Comparison of ENCODE assay signal across 8 cellular contexts in genomic region chr2:230668184-230668938, GRCh38. TPM values are rescaled to one million over a fixed set of nuclear protein-coding genes. Genes with fewer than 3 reads are reported as not detected.
DNase-seq lines count a peak whose midpoint lies in the region; ATAC-seq and TF ChIP-seq lines count a peak whose summit lies in the region.

No MANE protein-coding gene starts in this region.

- H3K4me3 ChIP-seq in GM06990 (replicated peaks; ENCODE audit: low read depth, low read length) (no peak overlapping the region), left ventricle myocardium inferior (no peak overlapping the region), HAP-1 (no peak overlapping the region)

- H3K4me1 ChIP-seq in left ventricle myocardium inferior (peaks cover 36% of the 10 kb centered on the region), HAP-1 (no peaks in the 10 kb centered on the region)

- H3K36me3 ChIP-seq in GM06990 (ENCODE audit: control insufficient read depth, insufficient read depth, low read length) (no peaks in the 10 kb centered on the region), left ventricle myocardium inferior (no peaks in the 10 kb centered on the region), HAP-1 (replicated peaks) (no peaks in the 10 kb centered on the region)

- no peaks in the 10 kb centered on the region for H3K9me3 Mint-ChIP-seq in T-helper 2 cell treated with Interferon-gamma antibody and Interleukin-4, amounts not matched to agents 5 μg/mL and 100 μg/mL, for 36 hours
- peaks cover 5% of the 10 kb centered on the region for H3K9me3 Mint-ChIP-seq in type B pancreatic cell

- peaks cover 70% of the 10 kb centered on the region for H3K4me1 Mint-ChIP-seq in T-helper 2 cell treated with Interferon-gamma antibody and Interleukin-4, amounts not matched to agents 5 μg/mL and 100 μg/mL, for 36 hours (ENCODE audit: low read depth)
- peaks cover 47% of the 10 kb centered on the region for H3K4me1 Mint-ChIP-seq in type B pancreatic cell (ENCODE audit: unreplicated experiment)

- H3K27me3 Mint-ChIP-seq in T-helper 2 cell treated with Interferon-gamma antibody and Interleukin-4, amounts not matched to agents 5 μg/mL and 100 μg/mL, for 36 hours (ENCODE audit: low read depth): no peaks in the 10 kb centered on the region
- H3K27me3 Mint-ChIP-seq in type B pancreatic cell: peaks cover 8% of the 10 kb centered on the region

- H3K27me3 ChIP-seq in GM06990 (replicated peaks; ENCODE audit: control insufficient read depth, insufficient read depth, low read length) (no peaks in the 10 kb centered on the region), left ventricle myocardium inferior (ENCODE audit: low read depth) (no peaks in the 10 kb centered on the region), HAP-1 (ENCODE audit: low read depth) (no peaks in the 10 kb centered on the region)

- intact Hi-C loops in left ventricle myocardium inferior (cut with micrococcal nuclease): no loop called here

- peaks cover under 1% of the 10 kb centered on the region for H3K36me3 Mint-ChIP-seq in T-helper 2 cell treated with Interferon-gamma antibody and Interleukin-4, amounts not matched to agents 5 μg/mL and 100 μg/mL, for 36 hours (ENCODE audit: low read depth)
- no peaks in the 10 kb centered on the region for H3K36me3 Mint-ChIP-seq in type B pancreatic cell

- peak overlapping the region; percentile 88 for H3K27ac Mint-ChIP-seq in T-helper 2 cell treated with Interferon-gamma antibody and Interleukin-4, amounts not matched to agents 5 μg/mL and 100 μg/mL, for 36 hours
- H3K27ac Mint-ChIP-seq in type B pancreatic cell: peak overlapping the region; percentile 10

- peak overlapping the region; percentile 66 for H3K4me3 Mint-ChIP-seq in T-helper 2 cell treated with Interferon-gamma antibody and Interleukin-4, amounts not matched to agents 5 μg/mL and 100 μg/mL, for 36 hours
- H3K4me3 Mint-ChIP-seq in type B pancreatic cell: no peak overlapping the region

- in situ Hi-C loops in HAP-1 (cut with MboI; ENCODE audit: low sequenced_read_pairs): no loop called here

- H3K9me3 ChIP-seq in left ventricle myocardium inferior (replicated peaks): no peaks in the 10 kb centered on the region
- no peaks in the 10 kb centered on the region for H3K9me3 ChIP-seq in HAP-1

- DNase-seq in GM06990 (ENCODE audit: extremely low read depth, insufficient read length) (peak; percentile 82), left ventricle myocardium inferior (peak; percentile 44), type B pancreatic cell (ENCODE audit: extremely low spot score, unreplicated experiment) (no peak), HAP-1 (ENCODE audit: low spot score in 2 of 2) (no peak), NCI-H1048 (lab: John Stamatoyannopoulos, UW) (no peak)
- peak; percentile 71 for DNase-seq in T-helper 2 cell treated with Interferon-gamma antibody and Interleukin-4, amounts not matched to agents 5 μg/mL and 100 μg/mL, for 36 hours (ENCODE audit: low spot score)

- TF ChIP-seq CTCF in GM06990 (IDR thresholded peaks at IDR 0.05; ENCODE audit: insufficient read depth, low read length, poor library complexity, severe bottlenecking) (no peak), left ventricle myocardium inferior (IDR thresholded peaks at IDR 0.05; ENCODE audit: borderline replicate concordance) (no peak), type B pancreatic cell (conservative IDR thresholded peaks at IDR 0.05) (no peak)

- peak overlapping the region; percentile 73 for H3K27ac ChIP-seq in left ventricle myocardium inferior (replicated peaks)

- ATAC-seq in GM19455 (IDR thresholded peaks at IDR 0.05; ENCODE audit: unreplicated experiment) (peak; percentile 57), HG03439 (IDR thresholded peaks at IDR 0.05; ENCODE audit: unreplicated experiment) (peak; percentile 66)

RNA-seq across cellular contexts. Expression of gene CAB39, which starts 44.3 kb away (rescaled TPM):
- total RNA-seq in left ventricle myocardium inferior: 92.2 TPM
- 49.2 and 66.9 TPM in 2 replicates for total RNA-seq in type B pancreatic cell (ENCODE audit: low replicate concordance)

Comparison
In these comparisons a context has a peak if more than half of its experiments do, and no peak if none do; other contexts are left out.
1. DNase-seq: peak in GM06990 (single experiment), T-helper 2 cell treated with Interferon-gamma antibody and Interleukin-4, amounts not matched to agents 5 μg/mL and 100 μg/mL, for 36 hours (single experiment) and left ventricle myocardium inferior (single experiment); none in type B pancreatic cell (single experiment), HAP-1 (0 of 2) and NCI-H1048 (single experiment).